9 cellular contexts compared by ENCODE assay signal in genomic region chr9:10366171-10366779, GRCh38.
DNase-seq lines count a peak whose midpoint lies in the region; ATAC-seq, FAIRE-seq and TF ChIP-seq lines count a peak whose summit lies in the region.
"Had no signal": no experiment of that assay in that cellular context is flagged by ENCODE, and none has a peak within 500 bp of the region (broad histone marks: within the 10 kb centered on the region; RNA-seq: fewer than 3 reads in every experiment).

No MANE protein-coding gene starts in this region.

- in situ Hi-C loops in G401 (cut with HindIII; ENCODE audit: low sequenced_read_pairs) = no loop called here

- ATAC-seq in GM21528 (IDR thresholded peaks at IDR 0.05; ENCODE audit: low FRiP score, unreplicated experiment) = peak; percentile 81

- peak; percentile 75 for TF ChIP-seq CTCF in fibroblast of mammary gland (conservative IDR thresholded peaks at IDR 0.05; ENCODE audit: control insufficient read depth, insufficient read depth, low read depth, low read length)

- FAIRE-seq in RCC 7860 (lab: Jason Lieb, UNC) = peak; percentile 16

- DNase-seq in G401 (ENCODE audit: low spot score) = peak; percentile 27
- DNase-seq in HuH-7 (ENCODE audit: low spot score) = peak; percentile 4
- peak; percentile 13 for DNase-seq in RCC 7860 (ENCODE audit: low spot score)
- DNase-seq in fibroblast of mammary gland (ENCODE audit: low read depth) = peak; percentile 42
- peak; percentile 43 for DNase-seq in renal cortical epithelial cell (ENCODE audit: low read depth)
- DNase-seq in amniotic stem cell (lab: John Stamatoyannopoulos, UW) = no peak
- DNase-seq in UCSD-AML1 (lab: John Stamatoyannopoulos, UW; ENCODE audit: unreplicated experiment) = no peak
- DNase-seq: activated B cell treated with CpG ODN at 0.5 μM for 24 hours had no signal

- no peak overlapping the region for H3K4me3 ChIP-seq in fibroblast of mammary gland (ENCODE audit: control insufficient read depth, low read depth, low read length)

Comparison
In these comparisons a context has a peak if more than half of its experiments do, and no peak if none do; other contexts are left out.
1. DNase-seq: peak in G401 (single experiment), HuH-7 (single experiment), RCC 7860 (single experiment), fibroblast of mammary gland (single experiment) and renal cortical epithelial cell (single experiment); none in amniotic stem cell (single experiment) and UCSD-AML1 (single experiment).